Comparison of ENCODE assay signal across 25 cellular contexts in genomic region chr13:98651716-98652115, GRCh38.
"Had no signal": no experiment of that assay in that cellular context is flagged by ENCODE, and none has a peak within 500 bp of the region (broad histone marks: within the 10 kb centered on the region; RNA-seq: fewer than 3 reads in every experiment).

No MANE protein-coding gene starts in this region.

- H3K4me3 ChIP-seq: adrenal gland, dorsolateral prefrontal cortex, left ventricle myocardium inferior, thyroid gland had no signal

- H3K27ac Mint-ChIP-seq: activated naive CD8-positive, alpha-beta T cell; activated T-cell treated with anti-CD3 and anti-CD28 coated beads, Interleukin-2, amount 50 U/mL, for 24 hours; activated T-helper 17 cell treated with anti-CD3 and anti-CD28 coated beads, Interleukin-2, amount 50 U/mL, for 72 hours; effector memory CD8-positive, alpha-beta T cell; immature natural killer cell; naive thymus-derived CD8-positive, alpha-beta T cell; progenitor cell of endocrine pancreas; T-cell; T-helper 2 cell treated with Interferon-gamma antibody and Interleukin-4, amounts not matched to agents 5 μg/mL and 100 μg/mL, for 36 hours had no signal

- H3K4me1 ChIP-seq: adrenal gland had no signal

- H3K4me3 Mint-ChIP-seq: activated naive CD8-positive, alpha-beta T cell; activated T-cell treated with anti-CD3 and anti-CD28 coated beads, Interleukin-2, amount 50 U/mL, for 24 hours; activated T-helper 17 cell treated with anti-CD3 and anti-CD28 coated beads, Interleukin-2, amount 50 U/mL, for 72 hours; central memory CD8-positive, alpha-beta T cell; effector memory CD8-positive, alpha-beta T cell; immature natural killer cell; naive thymus-derived CD8-positive, alpha-beta T cell; T-cell; T-helper 2 cell treated with Interferon-gamma antibody and Interleukin-4, amounts not matched to agents 5 μg/mL and 100 μg/mL, for 36 hours had no signal

- ATAC-seq: activated T-helper 17 cell treated with anti-CD3 and anti-CD28 coated beads, Interleukin-2, amount 50 U/mL, for 72 hours; effector memory CD8-positive, alpha-beta T cell; naive thymus-derived CD8-positive, alpha-beta T cell; stimulated activated naive CD8-positive, alpha-beta T cell treated with anti-CD3 and anti-CD28 coated beads, Interleukin-15, Interleukin-2, amounts not matched to agents 100 U/mL and 50 U/mL, for 24 hours; T-cell had no signal

- H3K27me3 Mint-ChIP-seq: activated T-helper 17 cell treated with anti-CD3 and anti-CD28 coated beads, Interleukin-2, amount 50 U/mL, for 72 hours had no signal

- H3K9me3 Mint-ChIP-seq: activated T-cell treated with anti-CD3 and anti-CD28 coated beads, Interleukin-2, amount 50 U/mL, for 24 hours; activated T-helper 17 cell treated with anti-CD3 and anti-CD28 coated beads, Interleukin-2, amount 50 U/mL, for 72 hours; central memory CD8-positive, alpha-beta T cell; effector memory CD8-positive, alpha-beta T cell; immature natural killer cell; naive thymus-derived CD8-positive, alpha-beta T cell; T-cell; T-helper 2 cell treated with Interferon-gamma antibody and Interleukin-4, amounts not matched to agents 5 μg/mL and 100 μg/mL, for 36 hours had no signal

- FAIRE-seq: astrocyte, colon, endothelial cell of umbilical vein had no signal

- H3K27ac ChIP-seq: adrenal gland, dorsolateral prefrontal cortex, left ventricle myocardium inferior, thyroid gland, WERI-Rb-1 had no signal

- DNase-seq: activated CD4-positive, CD25-positive, alpha-beta regulatory T cell treated with anti-CD3 and anti-CD28 coated beads, Interleukin-2, amount 50 U/mL, for 72 hours; activated CD8-positive, alpha-beta memory T cell treated with anti-CD3 and anti-CD28 coated beads for 24 hours; activated CD8-positive, alpha-beta memory T cell treated with anti-CD3 and anti-CD28 coated beads, Interleukin-2, amount 50 U/mL, for 4 hours; activated T-cell treated with anti-CD3 and anti-CD28 coated beads, Interleukin-2, amount 50 U/mL, for 24 hours; adrenal gland; dorsolateral prefrontal cortex; effector memory CD8-positive, alpha-beta T cell; immature natural killer cell; kidney glomerular epithelial cell; left ventricle myocardium inferior; naive thymus-derived CD8-positive, alpha-beta T cell; stimulated activated CD4-positive, alpha-beta T cell treated with anti-CD3 and anti-CD28 coated beads, Interleukin-4, amount 100 ng/mL, for 24 hours; stimulated activated naive CD8-positive, alpha-beta T cell treated with anti-CD3 and anti-CD28 coated beads, Interleukin-15, Interleukin-2, amounts not matched to agents 100 U/mL and 50 U/mL, for 24 hours; substantia nigra; T-cell; thyroid gland; WERI-Rb-1 had no signal

- H3K9me3 ChIP-seq: adrenal gland, left ventricle myocardium inferior, thyroid gland had no signal

- H3K36me3 Mint-ChIP-seq: activated naive CD8-positive, alpha-beta T cell; immature natural killer cell; naive thymus-derived CD8-positive, alpha-beta T cell; T-cell had no signal

- H3K36me3 ChIP-seq: adrenal gland, left ventricle myocardium inferior, thyroid gland, WERI-Rb-1 had no signal

- H3K27me3 ChIP-seq: adrenal gland, thyroid gland had no signal
